Comparison of ENCODE assay signal across 9 cellular contexts in the genomic region with DNA sequence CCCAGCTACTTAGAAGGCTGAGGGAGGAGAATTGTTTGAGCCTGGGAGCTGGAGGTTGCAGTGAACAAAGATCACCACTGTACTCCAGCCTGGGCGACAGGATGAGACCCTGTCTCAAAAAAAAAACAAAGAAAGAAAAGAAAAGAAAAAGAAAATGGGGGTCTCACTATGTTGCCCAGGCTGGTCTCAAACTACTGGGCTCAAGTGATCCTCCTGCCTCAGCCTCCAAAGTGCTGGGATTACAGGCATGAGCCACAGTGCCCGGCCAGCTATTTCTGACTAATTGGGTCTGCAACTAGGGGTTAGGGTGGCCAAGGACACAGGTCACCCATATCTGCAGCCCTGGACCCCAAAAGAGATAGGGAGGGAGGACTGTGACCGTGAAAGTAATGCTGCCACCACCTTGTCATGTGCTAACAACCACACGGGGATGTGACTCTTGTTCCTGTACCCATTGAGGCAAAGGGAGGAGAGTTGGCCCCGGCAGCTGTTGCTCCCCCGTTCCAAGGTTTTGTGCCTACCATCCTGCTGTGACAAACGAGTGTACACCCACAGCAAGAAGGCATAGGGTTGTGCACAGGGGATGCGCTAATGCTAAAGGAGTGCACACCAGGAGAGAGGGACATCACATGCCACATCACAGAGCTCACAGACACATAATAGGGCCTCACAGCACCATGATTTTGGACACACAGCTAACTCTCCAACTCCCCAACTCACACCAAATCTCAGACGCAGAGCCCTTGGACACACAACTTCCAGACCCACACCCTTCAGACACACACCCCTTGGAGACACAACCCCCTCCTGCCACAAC. TPM values are rescaled to one million over a fixed set of nuclear protein-coding genes. Genes with fewer than 3 reads are reported as not detected.
DNase-seq lines count a peak whose midpoint lies in the region; ATAC-seq, FAIRE-seq and TF ChIP-seq lines count a peak whose summit lies in the region.
"Had no signal": no experiment of that assay in that cellular context is flagged by ENCODE, and none has a peak within 500 bp of the region (broad histone marks: within the 10 kb centered on the region; RNA-seq: fewer than 3 reads in every experiment).

No MANE protein-coding gene starts in this region.

- in situ Hi-C loops in gastrocnemius medialis (cut with MboI; ENCODE audit: low sequenced_read_pairs in 4 of 4): no loop called here

- H2BK120ac ChIP-seq in H1 (replicated peaks; ENCODE audit: low read depth, low read length): no peak overlapping the region

- no peaks in the 10 kb centered on the region for H3K9me3 Mint-ChIP-seq in IgD-negative memory B cell
- H3K9me3 Mint-ChIP-seq: activated naive CD4-positive, alpha-beta T cell treated with anti-CD3 and anti-CD28 coated beads, Interleukin-2, amount 50 U/mL, for 72 hours had no signal

- H3K79me1 ChIP-seq in H1 (ENCODE audit: low read depth, low read length): no peaks in the 10 kb centered on the region

- H3K36me3 ChIP-seq in H1 (ENCODE audit: control insufficient read depth in 2 of 4, insufficient read depth in 4 of 4, low read length in 3 of 4) (no peaks in the 10 kb centered on the region; a peak in 1 of 8 replicates), gastrocnemius medialis (no peaks in the 10 kb centered on the region)

- no peak for TF ChIP-seq CTCF in H1 (IDR thresholded peaks at IDR 0.05; ENCODE audit: control extremely low read depth in 1 of 3, insufficient read depth in 1 of 3, low read depth in 1 of 3, low read length in 3 of 3)
- TF ChIP-seq CTCF in gastrocnemius medialis (IDR thresholded peaks at IDR 0.05 in 4 of 5, conservative IDR thresholded peaks at IDR 0.05 in 1 of 5): no peak

- H3K27me3 Mint-ChIP-seq in IgD-negative memory B cell: peaks cover 15% of the 10 kb centered on the region

- H3K27ac ChIP-seq in H1 (ENCODE audit: low read depth, low read length) (no peak overlapping the region), gastrocnemius medialis (peak overlapping the region in 1 of 4 donors; percentile 14)

- H2AK5ac ChIP-seq in H1 (ENCODE audit: low read depth, low read length): peak overlapping the region; percentile 14

- no peak for FAIRE-seq in H1 (lab: Jason Lieb, UNC)
- no peak for FAIRE-seq in urothelium cell line (lab: Jason Lieb, UNC)

- no peak overlapping the region for H3K18ac ChIP-seq in H1 (ENCODE audit: extremely low read depth, low read length)

- DNase-seq in H1 (ENCODE audit: low read depth in 1 of 2, low spot score in 2 of 2) (no peak), gastrocnemius medialis (no peak), RKO (ENCODE audit: low spot score) (no peak), posterior vena cava (ENCODE audit: low spot score) (no peak), urothelium cell line (ENCODE audit: low spot score) (no peak), NCI-H2029 (lab: John Stamatoyannopoulos, UW) (no peak)

- H3K23ac ChIP-seq in H1 (ENCODE audit: insufficient read length): no peak overlapping the region

- peaks cover 16 to 17% (median 16%) of the 10 kb centered on the region in 3 donors for H3K4me1 Mint-ChIP-seq in IgD-negative memory B cell

- H3K56ac ChIP-seq in H1 (replicated peaks; ENCODE audit: insufficient read length, low read depth, low read length): no peak overlapping the region

- no peak overlapping the region for H2BK20ac ChIP-seq in H1 (ENCODE audit: low read length)

- WGBS in H1 (ENCODE audit: extremely low coverage in 1 of 2, insufficient coverage in 1 of 2, insufficient read length in 1 of 2, insufficient replicate concordance in 2 of 2, low coverage in 1 of 2, low lambda C conversion rate in 2 of 2, missing lambda C conversion rate in 1 of 2), 2 experiments: 73% methylated on average over 9 of the region's 9 CpGs; no CpG with 5 or more reads in 1 of the 2 experiments

- TF ChIP-seq POLR2A in H1 (IDR thresholded peaks at IDR 0.05; ENCODE audit: control extremely low read depth in 1 of 2, low read depth in 2 of 2, low read length in 2 of 2) (no peak), gastrocnemius medialis (IDR thresholded peaks at IDR 0.05) (no peak)

- H3K79me2 ChIP-seq in H1 (ENCODE audit: control insufficient read depth in 1 of 2, insufficient read depth in 2 of 2, low read length in 2 of 2): no peaks in the 10 kb centered on the region

- H3K9me3 ChIP-seq in H1 (ENCODE audit: insufficient read depth in 2 of 2, low read depth in 1 of 2, low read length in 1 of 2) (no peaks in the 10 kb centered on the region), gastrocnemius medialis (no peaks in the 10 kb centered on the region)

- H3K14ac ChIP-seq in H1 (ENCODE audit: insufficient read length): no peak overlapping the region

- H3K9ac ChIP-seq in H1 (replicated peaks in 1 of 4; ENCODE audit: extremely low read depth in 1 of 4, low read depth in 3 of 4, low read length in 3 of 4): peak overlapping the region in 1 of 4 experiments; percentile 26; a peak in 1 of 7 replicates

- POLR2A ChIA-PET in H1 (lab: Charles Lee; ENCODE audit: partially characterized antibody): interaction anchor here (0.9 to 11.8 kb wide), 5 partner anchors 11 to 29 kb away, joined by 4 to 133 read pairs (median 6); no protein-coding TSS in a partner anchor

- H2BK15ac ChIP-seq in H1 (ENCODE audit: low read length): no peak overlapping the region

- H4K5ac ChIP-seq in H1 (ENCODE audit: insufficient read length, low read depth, low read length): no peak overlapping the region

- H3K27me3 ChIP-seq in H1 (replicated peaks in 1 of 4; ENCODE audit: control insufficient read depth in 3 of 4, extremely low read depth in 1 of 4, insufficient read depth in 3 of 4, low read length in 3 of 4) (peaks cover 2 to 16% (median 11%) of the 10 kb centered on the region in 4 experiments), gastrocnemius medialis (no peaks in the 10 kb centered on the region)

- H3K4me1 ChIP-seq in H1 (replicated peaks in 1 of 4; ENCODE audit: control insufficient read depth in 3 of 4, insufficient read depth in 4 of 4, low read length in 3 of 4) (peaks cover 0 to 23% (median 11%) of the 10 kb centered on the region in 4 experiments; a peak in 6 of 7 replicates), gastrocnemius medialis (peaks cover 19 to 26% of the 10 kb centered on the region in 2 donors)

- peak overlapping the region; percentile 14 to 95 (median 72) for H3K4me3 Mint-ChIP-seq in IgD-negative memory B cell

- TF ChIP-seq EP300 in H1 (IDR thresholded peaks at IDR 0.05; ENCODE audit: borderline replicate concordance in 1 of 2, low read depth in 2 of 2, low read length in 2 of 2): no peak

- H2BK12ac ChIP-seq in H1 (ENCODE audit: low read depth, low read length): no peak overlapping the region

- H4K91ac ChIP-seq in H1 (replicated peaks; ENCODE audit: insufficient read length, low read length): no peak overlapping the region

- intact Hi-C loops in gastrocnemius medialis (cut with DNase I; ENCODE audit: low total_unique reads): no loop called here
- intact Hi-C loops in posterior vena cava (cut with DNase I): no loop called here

- CTCF ChIA-PET in H1 (lab: Charles Lee; ENCODE audit: partially characterized antibody): interaction anchor here (0.7 to 2.9 kb wide), 7 partner anchors 10 to 118 kb away, joined by 3 to 9 read pairs (median 4); no protein-coding TSS in a partner anchor

- no peak for TF ChIP-seq RAD21 in H1 (IDR thresholded peaks at IDR 0.05 in 1 of 2, conservative IDR thresholded peaks at IDR 0.05 in 1 of 2; ENCODE audit: low read depth in 2 of 2, low read length in 2 of 2)

- no peaks in the 10 kb centered on the region for H3K36me3 Mint-ChIP-seq in IgD-negative memory B cell
- H3K36me3 Mint-ChIP-seq: activated naive CD4-positive, alpha-beta T cell treated with anti-CD3 and anti-CD28 coated beads, Interleukin-2, amount 50 U/mL, for 72 hours had no signal

- peak overlapping the region in 2 of 3 donors; percentile 67 to 75 for H3K27ac Mint-ChIP-seq in IgD-negative memory B cell
- H3K27ac Mint-ChIP-seq: activated naive CD4-positive, alpha-beta T cell treated with anti-CD3 and anti-CD28 coated beads, Interleukin-2, amount 50 U/mL, for 72 hours had no signal

- H3K4ac ChIP-seq in H1 (replicated peaks; ENCODE audit: insufficient read length, low read depth, low read length): no peak overlapping the region

- no peak overlapping the region for H2AFZ ChIP-seq in H1 (ENCODE audit: low read length)

- H3K4me2 ChIP-seq in H1 (ENCODE audit: insufficient read depth in 1 of 2, low read depth in 2 of 2, low read length in 2 of 2): peak overlapping the region; percentile 70 to 81

- peak; percentile 5 for ATAC-seq in GM19023 (IDR thresholded peaks at IDR 0.05; ENCODE audit: unreplicated experiment)
- ATAC-seq in gastrocnemius medialis: peak in 1 of 2 donors; percentile 2

- H4K8ac ChIP-seq in H1 (ENCODE audit: extremely low read depth, insufficient read depth, low read length): no peak overlapping the region

- peak overlapping the region; percentile 15 to 59 (median 26); a peak in 6 of 8 replicates for H3K4me3 ChIP-seq in H1 (ENCODE audit: extremely low read depth in 1 of 4, insufficient read depth in 2 of 4, low read depth in 3 of 4, low read length in 4 of 4)
- H3K4me3 ChIP-seq in gastrocnemius medialis: peak overlapping the region; percentile 45 to 55 (median 52)

- peaks cover 7% of the 10 kb centered on the region; the same call in 1 of the 2 replicates for H3K23me2 ChIP-seq in H1 (ENCODE audit: low read depth, low read length)

- H4K20me1 ChIP-seq in H1 (replicated peaks in 1 of 2; ENCODE audit: control insufficient read depth in 1 of 2, insufficient read depth in 2 of 2, low read length in 2 of 2): peaks cover 0 to 8% of the 10 kb centered on the region in 2 experiments

- no peak overlapping the region for H2BK5ac ChIP-seq in H1 (ENCODE audit: low read depth, low read length)

RNA-seq across cellular contexts. Expression of gene MEF2B, which starts 0.6 kb away (rescaled TPM):
- polyA plus RNA-seq in IgD-negative memory B cell (1.8 TPM), H1 (2011; rRNA removed) (3.7 and 17.8 TPM in 2 replicates)
- total RNA-seq in H1 (2021; fragmentation: NEBNext Ultra II Directional; extraction: Animal tissue kit (Norgen Biotek cat#: 25700)): 2.8 and 4.1 TPM in 2 replicates
- 8.9 TPM for polyA plus RNA-seq in H1 (2011; cell fraction: cytosol; rRNA removed)
- 17.1 TPM for polyA plus RNA-seq in H1 (2011; cell fraction: nucleus; rRNA removed)
- 1.4 to 2.8 TPM (median 1.6 TPM) in 4 replicates for polyA plus RNA-seq in H1 (2012, experiment 1 of 2)
- 1.7 TPM for polyA plus RNA-seq in H1 (2012, experiment 2 of 2)
- polyA plus RNA-seq in H1 (2013, experiment 1 of 2): 1.1 TPM
- 1.5 TPM for polyA plus RNA-seq in H1 (2013, experiment 2 of 2)
- 0.76 and 2.1 TPM in 2 replicates for polyA minus RNA-seq in H1 (2011; rRNA and poly(A)+ RNA removed)
- polyA minus RNA-seq in H1 (2011; cell fraction: cytosol; rRNA and poly(A)+ RNA removed): not detected
- 1.4 TPM for polyA minus RNA-seq in H1 (2011; cell fraction: nucleus; rRNA and poly(A)+ RNA removed)
- total RNA-seq in gastrocnemius medialis (1 to 10 TPM in 1 of 4 donors, under 1 TPM in 1, not detected in 2; 0.68 to 1.6 TPM), posterior vena cava (1 to 10 TPM in 1 of 2 donors, under 1 TPM in 1; 0.76 to 1.3 TPM)

RNA-seq across cellular contexts. Expression of gene BORCS8, which starts 22.5 kb away (rescaled TPM):
- polyA plus RNA-seq in IgD-negative memory B cell (21.6 TPM), H1 (2011; rRNA removed) (15.0 and 22.9 TPM in 2 replicates)
- total RNA-seq in H1 (2021; fragmentation: NEBNext Ultra II Directional; extraction: Animal tissue kit (Norgen Biotek cat#: 25700)): 15.9 and 20.9 TPM in 2 replicates
- 15.4 TPM for polyA plus RNA-seq in H1 (2011; cell fraction: cytosol; rRNA removed)
- 24.2 TPM for polyA plus RNA-seq in H1 (2011; cell fraction: nucleus; rRNA removed)
- polyA plus RNA-seq in H1 (2012, experiment 1 of 2): 11.8 to 16.6 TPM (median 13.8 TPM) in 4 replicates
- 10.5 TPM for polyA plus RNA-seq in H1 (2012, experiment 2 of 2)
- polyA plus RNA-seq in H1 (2013, experiment 1 of 2): 13.4 TPM
- 13.0 TPM for polyA plus RNA-seq in H1 (2013, experiment 2 of 2)
- polyA minus RNA-seq in H1 (2011; rRNA and poly(A)+ RNA removed): 10.8 and 12.8 TPM in 2 replicates
- polyA minus RNA-seq in H1 (2011; cell fraction: cytosol; rRNA and poly(A)+ RNA removed): 4.4 TPM
- 12.4 TPM for polyA minus RNA-seq in H1 (2011; cell fraction: nucleus; rRNA and poly(A)+ RNA removed)
- total RNA-seq in gastrocnemius medialis (10 to 100 TPM; 11.2 to 17.2 (median 13.3) TPM), posterior vena cava (10 to 100 TPM; 16.2 to 19.4 TPM)

RNA-seq across cellular contexts. Expression of gene RFXANK, which starts 22.6 kb away (rescaled TPM):
- polyA plus RNA-seq in IgD-negative memory B cell (91.4 TPM), H1 (2011; rRNA removed) (87.5 and 105 TPM in 2 replicates)
- total RNA-seq in H1 (2021; fragmentation: NEBNext Ultra II Directional; extraction: Animal tissue kit (Norgen Biotek cat#: 25700)): 72.9 and 77.7 TPM in 2 replicates
- polyA plus RNA-seq in H1 (2011; cell fraction: cytosol; rRNA removed): 84.1 TPM
- 140 TPM for polyA plus RNA-seq in H1 (2011; cell fraction: nucleus; rRNA removed)
- polyA plus RNA-seq in H1 (2012, experiment 1 of 2): 71.3 to 123 TPM (median 104 TPM) in 4 replicates
- 156 TPM for polyA plus RNA-seq in H1 (2012, experiment 2 of 2)
- 97.6 TPM for polyA plus RNA-seq in H1 (2013, experiment 1 of 2)
- polyA plus RNA-seq in H1 (2013, experiment 2 of 2): 103 TPM
- polyA minus RNA-seq in H1 (2011; rRNA and poly(A)+ RNA removed): 29.0 and 36.8 TPM in 2 replicates
- 32.7 TPM for polyA minus RNA-seq in H1 (2011; cell fraction: cytosol; rRNA and poly(A)+ RNA removed)
- 47.1 TPM for polyA minus RNA-seq in H1 (2011; cell fraction: nucleus; rRNA and poly(A)+ RNA removed)
- total RNA-seq in gastrocnemius medialis (10 to 100 TPM; 25.5 to 44.1 (median 35.1) TPM), posterior vena cava (10 to 100 TPM; 32.8 to 36.6 TPM)

RNA-seq across cellular contexts. Expression of gene TMEM161A, which starts 31.2 kb away (rescaled TPM):
- polyA plus RNA-seq in IgD-negative memory B cell: 18.5 TPM
- 41.9 and 47.8 TPM in 2 replicates for total RNA-seq in H1 (2021; fragmentation: NEBNext Ultra II Directional; extraction: Animal tissue kit (Norgen Biotek cat#: 25700))
- polyA plus RNA-seq in H1 (2011; rRNA removed): 103 and 153 TPM in 2 replicates
- polyA plus RNA-seq in H1 (2011; cell fraction: cytosol; rRNA removed): 80.8 TPM
- polyA plus RNA-seq in H1 (2011; cell fraction: nucleus; rRNA removed): 202 TPM
- polyA plus RNA-seq in H1 (2012, experiment 1 of 2): 26.3 to 50.2 TPM (median 47.7 TPM) in 4 replicates
- 46.4 TPM for polyA plus RNA-seq in H1 (2012, experiment 2 of 2)
- 62.3 TPM for polyA plus RNA-seq in H1 (2013, experiment 1 of 2)
- 53.9 TPM for polyA plus RNA-seq in H1 (2013, experiment 2 of 2)
- polyA minus RNA-seq in H1 (2011; rRNA and poly(A)+ RNA removed): 46.0 and 81.2 TPM in 2 replicates
- 40.2 TPM for polyA minus RNA-seq in H1 (2011; cell fraction: cytosol; rRNA and poly(A)+ RNA removed)
- polyA minus RNA-seq in H1 (2011; cell fraction: nucleus; rRNA and poly(A)+ RNA removed): 34.3 TPM
- 10 to 100 TPM; 30.1 to 52.1 (median 42.8) TPM for total RNA-seq in gastrocnemius medialis
- total RNA-seq in posterior vena cava: 10 to 100 TPM; 14.0 to 20.1 TPM

RNA-seq across cellular contexts. Expression of gene NR2C2AP, which starts 33.8 kb away (rescaled TPM):
- polyA plus RNA-seq in IgD-negative memory B cell (37.6 TPM), H1 (2011; rRNA removed) (16.4 TPM in 2 replicates)
- 20.5 and 24.9 TPM in 2 replicates for total RNA-seq in H1 (2021; fragmentation: NEBNext Ultra II Directional; extraction: Animal tissue kit (Norgen Biotek cat#: 25700))
- polyA plus RNA-seq in H1 (2011; cell fraction: cytosol; rRNA removed): 20.5 TPM
- 26.2 TPM for polyA plus RNA-seq in H1 (2011; cell fraction: nucleus; rRNA removed)
- polyA plus RNA-seq in H1 (2012, experiment 1 of 2): 18.7 to 25.9 TPM (median 23.8 TPM) in 4 replicates
- polyA plus RNA-seq in H1 (2012, experiment 2 of 2): 27.7 TPM
- polyA plus RNA-seq in H1 (2013, experiment 1 of 2): 13.6 TPM
- polyA plus RNA-seq in H1 (2013, experiment 2 of 2): 13.5 TPM
- polyA minus RNA-seq in H1 (2011; rRNA and poly(A)+ RNA removed): 11.5 and 12.5 TPM in 2 replicates
- 4.9 TPM for polyA minus RNA-seq in H1 (2011; cell fraction: cytosol; rRNA and poly(A)+ RNA removed)
- polyA minus RNA-seq in H1 (2011; cell fraction: nucleus; rRNA and poly(A)+ RNA removed): 7.6 TPM
- total RNA-seq in gastrocnemius medialis (10 to 100 TPM in 2 of 4 donors, 1 to 10 TPM in 2; 4.7 to 19.0 (median 11.5) TPM), posterior vena cava (10 to 100 TPM in 1 of 2 donors, 1 to 10 TPM in 1; 9.3 to 14.8 TPM)
